In genomic region chr7:12403287-12404181, GRCh38 we compare ENCODE assay signal across 8 cellular contexts. TPM values are rescaled to one million over a fixed set of nuclear protein-coding genes. Genes with fewer than 3 reads are reported as not detected.
DNase-seq lines count a peak whose midpoint lies in the region; ATAC-seq and TF ChIP-seq lines count a peak whose summit lies in the region.

Gene VWDE (minus strand): TSS chr7:12403865. CDS start chr7:12403716, 149 bp downstream.

- POLR2A ChIA-PET in BJ (lab: Charles Lee) (no interaction called here), MCF 10A (lab: Yijun Ruan, JAX) (interaction anchor here (0.5 to 2.7 kb wide), 8 partner anchors 12 to 1483 kb away, joined by 3 to 16 read pairs (median 4); partner anchors contain the start of gene TMEM106B)

- peaks cover 2% of the 10 kb centered on the region for H3K9me3 Mint-ChIP-seq in T-helper 2 cell treated with Interferon-gamma antibody and Interleukin-4, amounts not matched to agents 5 μg/mL and 100 μg/mL, for 36 hours
- H3K9me3 Mint-ChIP-seq in MCF 10A (ENCODE audit: unreplicated experiment): peaks cover 11% of the 10 kb centered on the region

- peaks cover 21% of the 10 kb centered on the region for H3K4me1 Mint-ChIP-seq in T-helper 2 cell treated with Interferon-gamma antibody and Interleukin-4, amounts not matched to agents 5 μg/mL and 100 μg/mL, for 36 hours (ENCODE audit: low read depth)
- no peaks in the 10 kb centered on the region for H3K4me1 Mint-ChIP-seq in MCF 10A (ENCODE audit: insufficient read depth, unreplicated experiment)

- H3K4me3 ChIP-seq in BJ (ENCODE audit: low read depth, low read length): peak within 1 kb of the TSS; percentile 21

- H3K27ac Mint-ChIP-seq in T-helper 2 cell treated with Interferon-gamma antibody and Interleukin-4, amounts not matched to agents 5 μg/mL and 100 μg/mL, for 36 hours: peak within 1 kb of the TSS; percentile 79
- peak within 1 kb of the TSS; percentile 20 for H3K27ac Mint-ChIP-seq in MCF 10A (ENCODE audit: low read depth, unreplicated experiment)

- peak within 1 kb of the TSS; percentile 92 for H3K4me3 Mint-ChIP-seq in T-helper 2 cell treated with Interferon-gamma antibody and Interleukin-4, amounts not matched to agents 5 μg/mL and 100 μg/mL, for 36 hours
- H3K4me3 Mint-ChIP-seq in MCF 10A (ENCODE audit: unreplicated experiment): peak within 1 kb of the TSS; percentile 75

- intact Hi-C loops in MCF 10A (cut with micrococcal nuclease): no loop called here
- intact Hi-C loops in left colon (cut with DNase I, micrococcal nuclease): no loop called here

- TF ChIP-seq CTCF in BJ (IDR thresholded peaks at IDR 0.05; ENCODE audit: insufficient read depth, low read depth, low read length) (no peak), MCF 10A (IDR thresholded peaks at IDR 0.05; ENCODE audit: unreplicated experiment) (no peak)

- CTCF ChIA-PET in BJ (lab: Yijun Ruan, JAX) (interaction anchor here (0.6 to 1.0 kb wide), 2 partner anchors 10 to 15 kb away, joined by 3 read pairs; no protein-coding TSS in a partner anchor), MCF 10A (lab: Yijun Ruan, JAX) (interaction anchor here (0.6 to 1.7 kb wide), 11 partner anchors 12 to 860 kb away, joined by 3 to 5 read pairs (median 4); no protein-coding TSS in a partner anchor)

- ATAC-seq in GM21619 (IDR thresholded peaks at IDR 0.05; ENCODE audit: unreplicated experiment): peak; percentile 64
- peak; percentile 94 for ATAC-seq in left colon

- peaks cover 31% of the 10 kb centered on the region for H3K27me3 Mint-ChIP-seq in T-helper 2 cell treated with Interferon-gamma antibody and Interleukin-4, amounts not matched to agents 5 μg/mL and 100 μg/mL, for 36 hours (ENCODE audit: low read depth)
- H3K27me3 Mint-ChIP-seq in MCF 10A (ENCODE audit: insufficient read depth, unreplicated experiment): peaks cover 16% of the 10 kb centered on the region

- no TSS peak for BruUV-seq in MCF 10A (replicated peaks; lab: Mats Ljungman, UMichigan)

- peaks cover 3% of the 10 kb centered on the region for H3K27me3 ChIP-seq in BJ (ENCODE audit: control insufficient read depth, insufficient read depth, low read length)

- peaks cover 1% of the 10 kb centered on the region for H3K36me3 Mint-ChIP-seq in T-helper 2 cell treated with Interferon-gamma antibody and Interleukin-4, amounts not matched to agents 5 μg/mL and 100 μg/mL, for 36 hours (ENCODE audit: low read depth)
- no peaks in the 10 kb centered on the region for H3K36me3 Mint-ChIP-seq in MCF 10A (ENCODE audit: insufficient read depth, unreplicated experiment)

- H3K36me3 ChIP-seq in BJ (ENCODE audit: control insufficient read depth, insufficient read depth, low read length): no peaks in the 10 kb centered on the region

- no peak for DNase-seq in BJ (ENCODE audit: low read depth)
- DNase-seq in NCI-H1436 (lab: John Stamatoyannopoulos, UW): peak; percentile 90
- DNase-seq in T-helper 2 cell treated with Interferon-gamma antibody and Interleukin-4, amounts not matched to agents 5 μg/mL and 100 μg/mL, for 36 hours (ENCODE audit: low spot score): peak; percentile 70
- peak; percentile 49 for DNase-seq in MCF 10A (ENCODE audit: unreplicated experiment)
- peak; percentile 54 to 56 for DNase-seq in left colon
- peak; percentile 37 for DNase-seq in stimulated activated CD4-positive, alpha-beta T cell treated with anti-CD3 and anti-CD28 coated beads, Interleukin-2, amount 100 ng/mL, for 4 hours (ENCODE audit: low read depth)
- DNase-seq in middle frontal gyrus (ENCODE audit: extremely low spot score, low spot score): no peak

RNA-seq across cellular contexts. Expression of gene VWDE, which starts in this region (rescaled TPM):
- not detected in 2 replicates for polyA plus RNA-seq in BJ (2011; rRNA removed)
- polyA minus RNA-seq in BJ (2011; rRNA and poly(A)+ RNA removed): not detected in 2 replicates
- total RNA-seq in MCF 10A (2022) (3.0 and 3.1 TPM in 2 replicates), left colon (1 to 10 TPM; 1.3 to 1.5 TPM)

Comparison
In these comparisons a context has a peak if more than half of its experiments do, and no peak if none do; other contexts are left out.
1. DNase-seq: peak in NCI-H1436 (single experiment), T-helper 2 cell treated with Interferon-gamma antibody and Interleukin-4, amounts not matched to agents 5 μg/mL and 100 μg/mL, for 36 hours (single experiment), MCF 10A (single experiment), left colon (2 of 2) and stimulated activated CD4-positive, alpha-beta T cell treated with anti-CD3 and anti-CD28 coated beads, Interleukin-2, amount 100 ng/mL, for 4 hours (single experiment); none in BJ (single experiment) and middle frontal gyrus (single experiment).